In genomic region chr2:240832205-240832727, GRCh38 we compare ENCODE assay signal across 1 cellular context.
TF ChIP-seq lines count a peak whose summit lies in the region.

No MANE protein-coding gene starts in this region.

TF ChIP-seq in HepG2, 621 proteins besides CTCF, POLR2A, EP300 and RAD21 (continued from another document and continues in another):
- TF ChIP-seq ZNF333 (CRISPR knock-in tag; IDR thresholded peaks at IDR 0.05; ENCODE audit: borderline replicate concordance) (no peak), ZNF30 (CRISPR knock-in tag; IDR thresholded peaks at IDR 0.05) (no peak), SRSF4 (IDR thresholded peaks at IDR 0.05; ENCODE audit: low read depth, low read length, poor library complexity, severe bottlenecking) (no peak), RBM39 (IDR thresholded peaks at IDR 0.05; ENCODE audit: low read depth, low read length, poor library complexity, severe bottlenecking) (peak; percentile 11), TFE3 (CRISPR knock-in tag; IDR thresholded peaks at IDR 0.05) (no peak), ZNF792 (CRISPR knock-in tag; IDR thresholded peaks at IDR 0.05) (no peak), TFAP4 (IDR thresholded peaks at IDR 0.05; ENCODE audit: borderline replicate concordance, low read depth) (peak; percentile 27; the same call in 1 of the 2 replicates), FOXP4 (CRISPR knock-in tag; IDR thresholded peaks at IDR 0.05) (no peak), PBX2 (CRISPR knock-in tag; IDR thresholded peaks at IDR 0.05) (no peak), HNF1A (IDR thresholded peaks at IDR 0.05; ENCODE audit: low read depth) (no peak), HNF1A (CRISPR knock-in tag; IDR thresholded peaks at IDR 0.05; ENCODE audit: borderline replicate concordance) (no peak), ZBTB7B (CRISPR knock-in tag; IDR thresholded peaks at IDR 0.05) (no peak), KDM6A (CRISPR knock-in tag; IDR thresholded peaks at IDR 0.05; ENCODE audit: low read depth) (no peak), KDM4B (CRISPR knock-in tag; IDR thresholded peaks at IDR 0.05) (no peak), ZNF609 (CRISPR knock-in tag; IDR thresholded peaks at IDR 0.05; ENCODE audit: borderline replicate concordance) (no peak), ZC3H4 (CRISPR knock-in tag; IDR thresholded peaks at IDR 0.05; ENCODE audit: borderline replicate concordance) (no peak), ZNF543 (CRISPR knock-in tag; IDR thresholded peaks at IDR 0.05) (no peak), MXD4 (CRISPR knock-in tag; IDR thresholded peaks at IDR 0.05) (no peak), PHF8 (CRISPR knock-in tag; IDR thresholded peaks at IDR 0.05) (no peak), PRMT3 (CRISPR knock-in tag; IDR thresholded peaks at IDR 0.05; ENCODE audit: borderline replicate concordance, low read depth) (no peak), GZF1 (CRISPR knock-in tag; IDR thresholded peaks at IDR 0.05) (no peak), TCF12 (IDR thresholded peaks at IDR 0.05) (no peak), TCF12 (CRISPR knock-in tag; IDR thresholded peaks at IDR 0.05) (no peak), ZNF883 (CRISPR knock-in tag; IDR thresholded peaks at IDR 0.05; ENCODE audit: not compliant biosample characterization) (no peak), XRCC5 (optimal IDR thresholded peaks at IDR 0.05; ENCODE audit: low read length) (no peak), ZNF569 (CRISPR knock-in tag; IDR thresholded peaks at IDR 0.05; ENCODE audit: borderline replicate concordance) (no peak), IKZF4 (CRISPR knock-in tag; IDR thresholded peaks at IDR 0.05; ENCODE audit: borderline replicate concordance, low read depth, not compliant biosample characterization) (no peak), KAT2B (IDR thresholded peaks at IDR 0.05; ENCODE audit: borderline replicate concordance, low read depth, low read length) (no peak), ZFP41 (CRISPR knock-in tag; IDR thresholded peaks at IDR 0.05; ENCODE audit: borderline replicate concordance) (no peak), PRPF4 (IDR thresholded peaks at IDR 0.05; ENCODE audit: low read depth, low read length, poor library complexity, severe bottlenecking) (no peak), GPN1 (CRISPR knock-in tag; IDR thresholded peaks at IDR 0.05; ENCODE audit: borderline replicate concordance) (no peak), NFATC3 (CRISPR knock-in tag; IDR thresholded peaks at IDR 0.05) (no peak), ZBTB33 (CRISPR knock-in tag; IDR thresholded peaks at IDR 0.05) (0 out of 2 replicates have a peak, but pooled peaks have one; percentile 31), MLXIP (CRISPR knock-in tag; IDR thresholded peaks at IDR 0.05; ENCODE audit: borderline replicate concordance) (no peak), AGO2 (optimal IDR thresholded peaks at IDR 0.05; ENCODE audit: low read depth, low read length) (no peak), PHB2 (IDR thresholded peaks at IDR 0.05; ENCODE audit: partially characterized antibody) (no peak), ZBTB43 (CRISPR knock-in tag; conservative IDR thresholded peaks at IDR 0.05) (no peak), ARNT (IDR thresholded peaks at IDR 0.05) (no peak)
